In the genomic region with DNA sequence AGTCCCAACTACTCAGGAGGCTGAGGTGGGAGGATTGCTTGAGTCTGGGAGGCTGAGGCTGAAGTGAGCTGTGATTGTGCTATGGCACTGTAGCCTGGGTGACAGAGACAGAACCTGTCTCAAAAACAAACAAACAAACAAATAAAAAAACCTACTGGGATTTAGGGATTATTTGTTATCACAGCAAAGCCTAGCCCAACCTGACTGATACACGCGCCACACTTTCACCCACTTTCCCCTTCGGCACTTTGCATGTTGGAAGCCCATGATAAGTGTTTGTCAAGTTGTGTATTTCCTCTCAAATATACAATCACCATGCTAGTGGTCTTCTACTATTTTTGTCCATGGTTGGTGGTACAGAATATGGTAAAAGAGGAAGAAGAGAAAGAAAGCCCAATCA, we compare ENCODE assay signal across 40 cellular contexts.
"Had no signal": no experiment of that assay in that cellular context is flagged by ENCODE, and none has a peak within 500 bp of the region (broad histone marks: within the 10 kb centered on the region; RNA-seq: fewer than 3 reads in every experiment).

No MANE protein-coding gene starts in this region.

- H3K9me3 ChIP-seq: adrenal gland, ascending aorta, body of pancreas, breast epithelium had no signal

- H3K27me3 ChIP-seq: ascending aorta, body of pancreas, brain microvascular endothelial cell, breast epithelium, cardiac muscle cell had no signal

- H3K9me3 Mint-ChIP-seq: activated naive CD4-positive, alpha-beta T cell treated with anti-CD3 and anti-CD28 coated beads for 36 hours; activated naive CD4-positive, alpha-beta T cell treated with anti-CD3 and anti-CD28 coated beads, Interleukin-2, amount 10 ng/mL, durations not matched to agents 7 days and 5 days; activated naive CD4-positive, alpha-beta T cell treated with anti-CD3 and anti-CD28 coated beads, Interleukin-2, amount 50 U/mL, for 24 hours; activated naive CD8-positive, alpha-beta T cell treated with anti-CD3 and anti-CD28 coated beads for 36 hours; activated naive CD8-positive, alpha-beta T cell treated with anti-CD3 and anti-CD28 coated beads, Interleukin-2, amount 10 ng/mL, durations not matched to agents 7 days and 5 days; activated T-cell treated with anti-CD3 and anti-CD28 coated beads, Interleukin-2, amount 50 U/mL, for 24 hours; activated T-cell treated with anti-CD3 and anti-CD28 coated beads, Interleukin-2, amount 50 U/mL, for 4 hours; activated T-cell treated with anti-CD3 and anti-CD28 coated beads, Interleukin-2, amount 50 U/mL, for 72 hours; activated T-helper 1 cell treated with anti-CD3 and anti-CD28 coated beads, Interleukin-12 subunit alpha, Interleukin-12 subunit beta, Interleukin-2, Interleukin-4 antibody, amounts not matched to agents 30 ng/mL and 10 ng/mL and 1 ng/mL, durations not matched to agents 14 hours and 24 hours and 36 hours; activated T-helper 17 cell treated with anti-CD3 and anti-CD28 coated beads, Interleukin-2, amount 50 U/mL, for 72 hours; activated T-helper 2 cell treated with anti-CD3 and anti-CD28 coated beads, Interferon-gamma antibody, Interleukin-2, Interleukin-4, amounts not matched to agents 10 μg/mL and 5 μg/mL and 100 μg/mL, durations not matched to agents 14 hours and 24 hours and 36 hours; central memory CD8-positive, alpha-beta T cell had no signal

- H3K4me3 ChIP-seq: adrenal gland, ascending aorta, body of pancreas, breast epithelium, cardiac muscle cell had no signal

- H3K36me3 ChIP-seq: adrenal gland, ascending aorta, brain microvascular endothelial cell, breast epithelium, cardiac muscle cell had no signal

- FAIRE-seq: astrocyte, bronchial epithelial cell had no signal

- H3K27ac Mint-ChIP-seq: activated naive CD4-positive, alpha-beta T cell treated with anti-CD3 and anti-CD28 coated beads for 36 hours; activated naive CD4-positive, alpha-beta T cell treated with anti-CD3 and anti-CD28 coated beads, Interleukin-2, amount 10 ng/mL, durations not matched to agents 7 days and 5 days; activated naive CD4-positive, alpha-beta T cell treated with anti-CD3 and anti-CD28 coated beads, Interleukin-2, amount 50 U/mL, for 24 hours; activated naive CD4-positive, alpha-beta T cell treated with anti-CD3 and anti-CD28 coated beads, Interleukin-2, amount 50 U/mL, for 72 hours; activated naive CD8-positive, alpha-beta T cell; activated naive CD8-positive, alpha-beta T cell treated with anti-CD3 and anti-CD28 coated beads for 36 hours; activated naive CD8-positive, alpha-beta T cell treated with anti-CD3 and anti-CD28 coated beads, Interleukin-2, amount 10 ng/mL, durations not matched to agents 7 days and 5 days; activated naive CD8-positive, alpha-beta T cell treated with anti-CD3 and anti-CD28 coated beads, Interleukin-2, amount 50 U/mL, for 24 hours; activated T-cell treated with anti-CD3 and anti-CD28 coated beads, Interleukin-2, amount 50 U/mL, for 24 hours; activated T-cell treated with anti-CD3 and anti-CD28 coated beads, Interleukin-2, amount 50 U/mL, for 72 hours; activated T-helper 1 cell treated with anti-CD3 and anti-CD28 coated beads, Interleukin-12 subunit alpha, Interleukin-12 subunit beta, Interleukin-2, Interleukin-4 antibody, amounts not matched to agents 30 ng/mL and 10 ng/mL and 1 ng/mL, durations not matched to agents 14 hours and 24 hours and 36 hours; activated T-helper 17 cell treated with anti-CD3 and anti-CD28 coated beads, Interleukin-2, amount 50 U/mL, for 72 hours; activated T-helper 2 cell treated with anti-CD3 and anti-CD28 coated beads, Interferon-gamma antibody, Interleukin-2, Interleukin-4, amounts not matched to agents 10 μg/mL and 5 μg/mL and 100 μg/mL, durations not matched to agents 14 hours and 24 hours and 36 hours; brain had no signal

- H3K4me3 Mint-ChIP-seq: activated naive CD4-positive, alpha-beta T cell treated with anti-CD3 and anti-CD28 coated beads for 36 hours; activated naive CD4-positive, alpha-beta T cell treated with anti-CD3 and anti-CD28 coated beads, Interleukin-2, amount 10 ng/mL, durations not matched to agents 7 days and 5 days; activated naive CD4-positive, alpha-beta T cell treated with anti-CD3 and anti-CD28 coated beads, Interleukin-2, amount 50 U/mL, for 24 hours; activated naive CD8-positive, alpha-beta T cell; activated naive CD8-positive, alpha-beta T cell treated with anti-CD3 and anti-CD28 coated beads for 36 hours; activated naive CD8-positive, alpha-beta T cell treated with anti-CD3 and anti-CD28 coated beads, Interleukin-2, amount 10 ng/mL, durations not matched to agents 7 days and 5 days; activated naive CD8-positive, alpha-beta T cell treated with anti-CD3 and anti-CD28 coated beads, Interleukin-2, amount 50 U/mL, for 24 hours; activated T-cell treated with anti-CD3 and anti-CD28 coated beads, Interleukin-2, amount 50 U/mL, for 24 hours; activated T-cell treated with anti-CD3 and anti-CD28 coated beads, Interleukin-2, amount 50 U/mL, for 4 hours; activated T-cell treated with anti-CD3 and anti-CD28 coated beads, Interleukin-2, amount 50 U/mL, for 72 hours; activated T-helper 1 cell treated with anti-CD3 and anti-CD28 coated beads, Interleukin-12 subunit alpha, Interleukin-12 subunit beta, Interleukin-2, Interleukin-4 antibody, amounts not matched to agents 30 ng/mL and 10 ng/mL and 1 ng/mL, durations not matched to agents 14 hours and 24 hours and 36 hours; activated T-helper 17 cell treated with anti-CD3 and anti-CD28 coated beads, Interleukin-2, amount 50 U/mL, for 72 hours; brain; central memory CD8-positive, alpha-beta T cell had no signal

- DNase-seq: activated effector memory CD4-positive, alpha-beta T cell treated with anti-CD3 and anti-CD28 coated beads, Interleukin-2, amount 50 U/mL, for 16 hours; activated effector memory CD4-positive, alpha-beta T cell treated with Interleukin-2 at 50 U/mL for 16 hours; activated gamma-delta T cell; activated gamma-delta T cell treated with Interleukin-2 at 50 U/mL for 16 hours; activated naive CD4-positive, alpha-beta T cell; activated naive CD4-positive, alpha-beta T cell treated with anti-CD3 and anti-CD28 coated beads for 36 hours; activated naive CD4-positive, alpha-beta T cell treated with anti-CD3 and anti-CD28 coated beads, Interleukin-2, amount 10 ng/mL, durations not matched to agents 7 days and 5 days; activated naive CD4-positive, alpha-beta T cell treated with anti-CD3 and anti-CD28 coated beads, Interleukin-2, amount 50 U/mL, for 16 hours; activated naive CD4-positive, alpha-beta T cell treated with Interleukin-2 at 50 U/mL for 16 hours; activated naive CD8-positive, alpha-beta T cell treated with anti-CD3 and anti-CD28 coated beads for 36 hours; activated naive CD8-positive, alpha-beta T cell treated with anti-CD3 and anti-CD28 coated beads, Interleukin-2, amount 10 ng/mL, durations not matched to agents 7 days and 5 days; activated naive CD8-positive, alpha-beta T cell treated with anti-CD3 and anti-CD28 coated beads, Interleukin-2, amount 50 U/mL, for 24 hours; activated T-cell treated with anti-CD3 and anti-CD28 coated beads, Interleukin-2, amount 50 U/mL, for 1 hour; activated T-cell treated with anti-CD3 and anti-CD28 coated beads, Interleukin-2, amount 50 U/mL, for 24 hours; activated T-cell treated with anti-CD3 and anti-CD28 coated beads, Interleukin-2, amount 50 U/mL, for 4 hours; activated T-cell treated with anti-CD3 and anti-CD28 coated beads, Interleukin-2, amount 50 U/mL, for 48 hours; activated T-cell treated with anti-CD3 and anti-CD28 coated beads, Interleukin-2, amount 50 U/mL, for 72 hours; adrenal gland; amniotic stem cell; amygdala; anterior cingulate cortex; aorta; body of pancreas; brain microvascular endothelial cell; caudate nucleus; central memory CD4-positive, alpha-beta T cell; cerebellar nuclear complex had no signal

- H3K36me3 Mint-ChIP-seq: activated naive CD4-positive, alpha-beta T cell treated with anti-CD3 and anti-CD28 coated beads, Interleukin-2, amount 10 ng/mL, durations not matched to agents 7 days and 5 days; activated naive CD4-positive, alpha-beta T cell treated with anti-CD3 and anti-CD28 coated beads, Interleukin-2, amount 50 U/mL, for 24 hours; activated naive CD4-positive, alpha-beta T cell treated with anti-CD3 and anti-CD28 coated beads, Interleukin-2, amount 50 U/mL, for 72 hours; activated naive CD8-positive, alpha-beta T cell; activated naive CD8-positive, alpha-beta T cell treated with anti-CD3 and anti-CD28 coated beads for 36 hours; activated naive CD8-positive, alpha-beta T cell treated with anti-CD3 and anti-CD28 coated beads, Interleukin-2, amount 10 ng/mL, durations not matched to agents 7 days and 5 days; brain had no signal

- H3K27ac ChIP-seq: adrenal gland, ascending aorta, body of pancreas, brain microvascular endothelial cell, breast epithelium, cardiac muscle cell had no signal

- H3K27me3 Mint-ChIP-seq: activated naive CD8-positive, alpha-beta T cell treated with anti-CD3 and anti-CD28 coated beads, Interleukin-2, amount 50 U/mL, for 24 hours had no signal

- H3K4me1 ChIP-seq: adrenal gland, ascending aorta, body of pancreas, breast epithelium had no signal

- ATAC-seq: activated naive CD4-positive, alpha-beta T cell treated with anti-CD3 and anti-CD28 coated beads, Interleukin-2, amount 50 U/mL, for 72 hours; activated naive CD8-positive, alpha-beta T cell treated with anti-CD3 and anti-CD28 coated beads, Interleukin-2, amount 50 U/mL, for 24 hours; activated T-cell treated with anti-CD3 and anti-CD28 coated beads, Interleukin-2, amount 50 U/mL, for 4 hours; activated T-cell treated with anti-CD3 and anti-CD28 coated beads, Interleukin-2, amount 50 U/mL, for 72 hours; activated T-helper 17 cell treated with anti-CD3 and anti-CD28 coated beads, Interleukin-2, amount 50 U/mL, for 72 hours; body of pancreas had no signal

- H3K4me1 Mint-ChIP-seq: activated naive CD4-positive, alpha-beta T cell treated with anti-CD3 and anti-CD28 coated beads, Interleukin-2, amount 10 ng/mL, durations not matched to agents 7 days and 5 days; activated naive CD4-positive, alpha-beta T cell treated with anti-CD3 and anti-CD28 coated beads, Interleukin-2, amount 50 U/mL, for 24 hours; activated naive CD8-positive, alpha-beta T cell treated with anti-CD3 and anti-CD28 coated beads for 36 hours; activated naive CD8-positive, alpha-beta T cell treated with anti-CD3 and anti-CD28 coated beads, Interleukin-2, amount 10 ng/mL, durations not matched to agents 7 days and 5 days; activated naive CD8-positive, alpha-beta T cell treated with anti-CD3 and anti-CD28 coated beads, Interleukin-2, amount 50 U/mL, for 24 hours; activated T-helper 17 cell treated with anti-CD3 and anti-CD28 coated beads, Interleukin-2, amount 50 U/mL, for 72 hours; brain; central memory CD8-positive, alpha-beta T cell had no signal
